Comparison of ENCODE assay signal across 10 cellular contexts in genomic region chr4:77473509-77473908, GRCh38.
DNase-seq lines count a peak whose midpoint lies in the region; ATAC-seq and TF ChIP-seq lines count a peak whose summit lies in the region.
"Had no signal": no experiment of that assay in that cellular context is flagged by ENCODE, and none has a peak within 500 bp of the region (broad histone marks: within the 10 kb centered on the region; RNA-seq: fewer than 3 reads in every experiment).

No MANE protein-coding gene starts in this region.

- intact Hi-C loops in mucosa of descending colon (cut with DNase I, micrococcal nuclease): no loop called here
- intact Hi-C loops in head of caudate nucleus (cut with DNase I): no loop called here

- peak; percentile 59; the same call in 2 of the 3 replicates for TF ChIP-seq CTCF in GM12872 (IDR thresholded peaks at IDR 0.05; ENCODE audit: insufficient read depth, low read depth, low read length)
- TF ChIP-seq CTCF in astrocyte of the spinal cord (IDR thresholded peaks at IDR 0.05; ENCODE audit: low read depth, low read length): peak; percentile 30
- no peak for TF ChIP-seq CTCF in mucosa of descending colon (IDR thresholded peaks at IDR 0.05)

- no peaks in the 10 kb centered on the region for H3K9me3 ChIP-seq in mucosa of descending colon

- H3K4me3 ChIP-seq in astrocyte of the spinal cord (ENCODE audit: low read depth, low read length) (no peak overlapping the region), mucosa of descending colon (no peak overlapping the region)

- no peaks in the 10 kb centered on the region for H3K36me3 ChIP-seq in mucosa of descending colon (ENCODE audit: low read depth)

- peak; percentile 40 for DNase-seq in HT-29 (ENCODE audit: low spot score)
- DNase-seq in astrocyte of the spinal cord (ENCODE audit: low read depth, low spot score): no peak
- peak in 1 of 3 donors; percentile 11 for DNase-seq in mucosa of descending colon
- DNase-seq in head of caudate nucleus: no peak
- no peak for DNase-seq in activated CD4-positive, alpha-beta T cell treated with anti-CD3 and anti-CD28 coated beads for 4 hours
- DNase-seq in occipital lobe (lab: John Stamatoyannopoulos, UW): no peak
- DNase-seq: left colon, NCI-H187 treated with DMSO at 0.1 percent for 48 hours had no signal

- H3K4me1 ChIP-seq in mucosa of descending colon (ENCODE audit: low read depth): no peaks in the 10 kb centered on the region

- in situ Hi-C loops in astrocyte of the spinal cord (cut with HindIII; ENCODE audit: low sequenced_read_pairs): no loop called here

- ATAC-seq in mucosa of descending colon (peak; percentile 30), GM21515 (IDR thresholded peaks at IDR 0.05; ENCODE audit: unreplicated experiment) (no peak)
- ATAC-seq: left colon had no signal
